ENCODE assay signal across 17 cellular contexts in genomic region chr1:91133240-91133639, GRCh38.
A peak's percentile ranks its signal among the peaks of the same experiment; 100 is the strongest.
DNase-seq lines count a peak whose midpoint lies in the region; ATAC-seq and FAIRE-seq lines count a peak whose summit lies in the region.
"Had no signal": no experiment of that assay in that cellular context is flagged by ENCODE, and none has a peak within 500 bp of the region (broad histone marks: within the 10 kb centered on the region; RNA-seq: fewer than 3 reads in every experiment).

No MANE protein-coding gene starts in this region.

- FAIRE-seq in colon (lab: Jason Lieb, UNC) (peak; percentile 51), small intestine (lab: Jason Lieb, UNC) (no peak)
- FAIRE-seq: G401.6, GM19239 had no signal

- H3K4me1 ChIP-seq in small intestine (ENCODE audit: control insufficient read depth in 2 of 2, insufficient read depth in 1 of 2, low read depth in 1 of 2, low read length in 1 of 2) (no peaks in the 10 kb centered on the region), Karpas-422 (ENCODE audit: low read length) (no peaks in the 10 kb centered on the region)
- H3K4me1 ChIP-seq: Caco-2 had no signal

- WGBS in small intestine, 3 donors, result 13 to 64% (median 38%) methylated on average over 4 of the region's 4 CpGs

- intact Hi-C loops in left colon (cut with DNase I, micrococcal nuclease), result no loop called here

- H3K27ac ChIP-seq in small intestine (ENCODE audit: low read depth in 1 of 2, low read length in 1 of 2), result no peak overlapping the region
- H3K27ac ChIP-seq in Karpas-422 (ENCODE audit: low read length), result no peak overlapping the region
- H3K27ac ChIP-seq: GM23248 had no signal

- H4K20me1 ChIP-seq in Karpas-422 (ENCODE audit: insufficient read depth, low read depth, low read length), result no peaks in the 10 kb centered on the region

- H3K36me3 ChIP-seq in small intestine (ENCODE audit: control insufficient read depth in 2 of 2, insufficient read depth in 2 of 2, low read length in 2 of 2) (no peaks in the 10 kb centered on the region), Karpas-422 (ENCODE audit: insufficient read depth, low read length) (no peaks in the 10 kb centered on the region)

- H3K9ac ChIP-seq in Karpas-422 (ENCODE audit: low read length), result no peak overlapping the region
- H3K9ac ChIP-seq: GM23248 had no signal

- no peaks in the 10 kb centered on the region for H3K79me2 ChIP-seq in Karpas-422 (ENCODE audit: low read length)

- DNase-seq in left colon (peak; percentile 49 to 57), small intestine (peak; percentile 35), NCI-H510A (lab: John Stamatoyannopoulos, UW) (no peak), Karpas-422 (no peak), HPDE6-E6E7 (ENCODE audit: extremely low spot score) (no peak)
- no peak for DNase-seq in stimulated activated naive CD4-positive, alpha-beta T cell (lab: John Stamatoyannopoulos, UW)
- DNase-seq: C1 segment of cervical spinal cord; Caco-2; CD4-positive, alpha-beta memory T cell; DMS153; DND-41; GM23248; H9 had no signal

- H3K9me3 ChIP-seq in small intestine (ENCODE audit: control insufficient read depth, low read depth) (no peaks in the 10 kb centered on the region), Karpas-422 (ENCODE audit: low read length) (no peaks in the 10 kb centered on the region)
- H3K9me3 ChIP-seq: Caco-2 had no signal

- no peaks in the 10 kb centered on the region for H3K9me2 ChIP-seq in Karpas-422 (replicated peaks; ENCODE audit: insufficient read depth, low read length)

- peak; percentile 92 for ATAC-seq in left colon
- ATAC-seq: HCT116 had no signal

- H3K27me3 ChIP-seq in small intestine (ENCODE audit: control insufficient read depth in 2 of 2, insufficient read depth in 2 of 2, low read length in 2 of 2), result no peaks in the 10 kb centered on the region
- no peaks in the 10 kb centered on the region for H3K27me3 ChIP-seq in Karpas-422 (ENCODE audit: low read length)

- H2AFZ ChIP-seq in Karpas-422 (ENCODE audit: low read length), result no peak overlapping the region
- H2AFZ ChIP-seq: GM23248 had no signal

- H3K4me2 ChIP-seq in Karpas-422 (ENCODE audit: low read depth, low read length, poor library complexity, severe bottlenecking), result no peak overlapping the region

- H3K4me3 ChIP-seq in small intestine (ENCODE audit: low read depth in 1 of 2, low read length in 2 of 2), result no peak overlapping the region
- H3K4me3 ChIP-seq in Karpas-422 (ENCODE audit: low read length), result no peak overlapping the region
- H3K4me3 ChIP-seq: GM23248 had no signal

Comparison
In these comparisons a context has a peak if more than half of its experiments do, and no peak if none do; other contexts are left out.
1. DNase-seq: peak in left colon (2 of 2) and small intestine (single experiment); none in stimulated activated naive CD4-positive, alpha-beta T cell (0 of 6), NCI-H510A (single experiment), Karpas-422 (single experiment) and HPDE6-E6E7 (single experiment).